In genomic region chr1:179229214-179230140, GRCh38 we compare ENCODE assay signal across 8 cellular contexts. TPM values are rescaled to one million over a fixed set of nuclear protein-coding genes. Genes with fewer than 3 reads are reported as not detected.
DNase-seq lines count a peak whose midpoint lies in the region; ATAC-seq and TF ChIP-seq lines count a peak whose summit lies in the region.

Gene ABL2 (minus strand): TSS chr1:179229677. CDS start chr1:179229397, 280 bp downstream.

- H3K27ac ChIP-seq in VCaP: peak within 1 kb of the TSS; percentile 78
- peak within 1 kb of the TSS; percentile 83 to 95 for H3K27ac ChIP-seq in breast epithelium

- no peak for TF ChIP-seq POLR2A in breast epithelium (IDR thresholded peaks at IDR 0.05)

- ATAC-seq in GM18873 (IDR thresholded peaks at IDR 0.05; ENCODE audit: low FRiP score, unreplicated experiment): no peak

- peaks cover 12% of the 10 kb centered on the region for H3K4me1 ChIP-seq in HAP-1
- peaks cover 0 to 4% of the 10 kb centered on the region in 2 donors for H3K4me1 ChIP-seq in breast epithelium

- peak within 1 kb of the TSS; percentile 89 for H3K4me3 ChIP-seq in GM06990 (replicated peaks; ENCODE audit: low read depth, low read length)
- H3K4me3 ChIP-seq in HAP-1: peak within 1 kb of the TSS; percentile 76
- peak within 1 kb of the TSS; percentile 85 to 99 (median 91) for H3K4me3 ChIP-seq in breast epithelium

- intact Hi-C loops in breast epithelium (cut with DNase I; ENCODE audit: low total_unique reads): no loop called here

- no peaks in the 10 kb centered on the region for H3K9me3 ChIP-seq in HAP-1
- no peaks in the 10 kb centered on the region for H3K9me3 ChIP-seq in breast epithelium

- peak; percentile 56 for DNase-seq in GM06990 (ENCODE audit: extremely low read depth, insufficient read length)
- peak; percentile 34 to 68 for DNase-seq in HAP-1 (ENCODE audit: low spot score in 2 of 2)
- peak; percentile 77 for DNase-seq in NCI-H1092 treated with DMSO at 0.1 percent for 48 hours (lab: John Stamatoyannopoulos, UW)
- DNase-seq in breast epithelium (ENCODE audit: low spot score in 2 of 2): no peak
- peak; percentile 86 for DNase-seq in islet precursor cell
- DNase-seq in stimulated activated CD4-positive, alpha-beta T cell treated with anti-CD3 and anti-CD28 coated beads, Interleukin-15, amount 100 ng/mL, for 1 hour (ENCODE audit: low read depth in 1 of 2, low spot score in 1 of 2): peak; percentile 25 to 46

- H3K36me3 ChIP-seq in GM06990 (ENCODE audit: control insufficient read depth, insufficient read depth, low read length) (no peaks in the 10 kb centered on the region), HAP-1 (replicated peaks) (peaks cover under 1% of the 10 kb centered on the region; the same call in 1 of the 2 replicates), breast epithelium (no peaks in the 10 kb centered on the region)

- TF ChIP-seq CTCF in GM06990 (IDR thresholded peaks at IDR 0.05; ENCODE audit: insufficient read depth, low read length, poor library complexity, severe bottlenecking) (no peak), VCaP (conservative IDR thresholded peaks at IDR 0.05) (no peak), breast epithelium (IDR thresholded peaks at IDR 0.05) (no peak)

- in situ Hi-C loops in HAP-1 (cut with MboI; ENCODE audit: low sequenced_read_pairs): no loop called here

- H3K27me3 ChIP-seq in GM06990 (replicated peaks; ENCODE audit: control insufficient read depth, insufficient read depth, low read length): no peaks in the 10 kb centered on the region
- no peaks in the 10 kb centered on the region for H3K27me3 ChIP-seq in HAP-1 (ENCODE audit: low read depth)
- H3K27me3 ChIP-seq in breast epithelium: no peaks in the 10 kb centered on the region

RNA-seq across cellular contexts. Expression of gene ABL2, which starts in this region (rescaled TPM):
- 10 to 100 TPM; 23.9 to 27.4 (median 24.3) TPM for total RNA-seq in breast epithelium

Comparison
In these comparisons a context has a peak if more than half of its experiments do, and no peak if none do; other contexts are left out.
1. DNase-seq: peak in GM06990 (single experiment), HAP-1 (2 of 2), NCI-H1092 treated with DMSO at 0.1 percent for 48 hours (single experiment), islet precursor cell (single experiment) and stimulated activated CD4-positive, alpha-beta T cell treated with anti-CD3 and anti-CD28 coated beads, Interleukin-15, amount 100 ng/mL, for 1 hour (2 of 2); none in breast epithelium (0 of 2).
2. Peak in every context shown above with its lines, with median percentiles within 50 percentile points of each other: H3K4me3 ChIP-seq.